Comparison of ENCODE assay signal across 13 cellular contexts in genomic region chr3:63877737-63878393, GRCh38. TPM values are rescaled to one million over a fixed set of nuclear protein-coding genes. Genes with fewer than 3 reads are reported as not detected.
A peak's percentile ranks its signal among the peaks of the same experiment; 100 is the strongest.
DNase-seq lines count a peak whose midpoint lies in the region; ATAC-seq and TF ChIP-seq lines count a peak whose summit lies in the region.
"Had no signal": no experiment of that assay in that cellular context is flagged by ENCODE, and none has a peak within 500 bp of the region (broad histone marks: within the 10 kb centered on the region; RNA-seq: fewer than 3 reads in every experiment).

No MANE protein-coding gene starts in this region.

- no peaks in the 10 kb centered on the region for H3K27me3 Mint-ChIP-seq in brain
- H3K27me3 Mint-ChIP-seq: activated naive CD8-positive, alpha-beta T cell treated with anti-CD3 and anti-CD28 coated beads, Interleukin-2, amount 10 ng/mL, durations not matched to agents 7 days and 5 days had no signal

- H4K91ac ChIP-seq in trophoblast cell (ENCODE audit: low read depth, low read length) = no peak overlapping the region

- H3K4me1 Mint-ChIP-seq in brain = peaks cover 28% of the 10 kb centered on the region

- DNase-seq in D341Med (ENCODE audit: low spot score) (peak; percentile 54), MG63 (peak; percentile 1), trophoblast cell (no peak), NOMO-1 treated with dmso at 0.1 percent for 144 hours (lab: John Stamatoyannopoulos, UW; ENCODE audit: unreplicated experiment) (no peak)
- DNase-seq: activated naive CD8-positive, alpha-beta T cell treated with anti-CD3 and anti-CD28 coated beads, Interleukin-2, amount 10 ng/mL, durations not matched to agents 7 days and 5 days; NCI-H1092 treated with DMSO at 0.1 percent for 48 hours had no signal

- H3F3A ChIP-seq in neural cell (ENCODE audit: insufficient read depth, low read length, poor library complexity, severe bottlenecking) = no peaks in the 10 kb centered on the region

- no peak overlapping the region for H3K4me2 ChIP-seq in neural cell (ENCODE audit: low read length)
- no peak overlapping the region for H3K4me2 ChIP-seq in trophoblast cell (ENCODE audit: low read length)

- H3K9ac ChIP-seq in neural cell (ENCODE audit: low read length) = no peak overlapping the region
- no peak overlapping the region for H3K9ac ChIP-seq in trophoblast cell (ENCODE audit: low read length)

- no peaks in the 10 kb centered on the region for H3K79me1 ChIP-seq in trophoblast cell (ENCODE audit: low read length)

- no peaks in the 10 kb centered on the region for H3K9me2 ChIP-seq in neural cell (ENCODE audit: insufficient read depth, low read length)

- H3K4me1 ChIP-seq in trophoblast cell (ENCODE audit: control insufficient read depth in 1 of 2, insufficient read depth in 2 of 2, low read length in 2 of 2) = no peaks in the 10 kb centered on the region

- TF ChIP-seq EP300 in neural cell (conservative IDR thresholded peaks at IDR 0.05; ENCODE audit: poor library complexity, severe bottlenecking) = no peak

- H3K18ac ChIP-seq in trophoblast cell (ENCODE audit: low read length) = no peak overlapping the region

- H3K4ac ChIP-seq in trophoblast cell (ENCODE audit: low read depth, low read length) = no peak overlapping the region

- no peak overlapping the region for H2BK120ac ChIP-seq in trophoblast cell (ENCODE audit: insufficient read depth, low read length, poor library complexity)

- no CpG with 5 or more reads among the region's 3 CpGs for WGBS in trophoblast cell (ENCODE audit: extremely low coverage, insufficient coverage, insufficient read length)

- no peak overlapping the region for H3K14ac ChIP-seq in trophoblast cell (ENCODE audit: low read length)

- H3K27me3 ChIP-seq in MG63 (no peaks in the 10 kb centered on the region), neural cell (ENCODE audit: insufficient read depth, low read depth, low read length) (no peaks in the 10 kb centered on the region), trophoblast cell (ENCODE audit: insufficient read depth, low read length) (no peaks in the 10 kb centered on the region)

- H3K79me2 ChIP-seq in neural cell (replicated peaks; ENCODE audit: insufficient read depth, low read length) = peaks cover 12% of the 10 kb centered on the region
- peaks cover 4% of the 10 kb centered on the region for H3K79me2 ChIP-seq in trophoblast cell (ENCODE audit: control insufficient read depth, insufficient read depth, low read length, poor library complexity)

- no peak overlapping the region for H3K23ac ChIP-seq in trophoblast cell (ENCODE audit: low read length)

- no peak overlapping the region for H2BK12ac ChIP-seq in trophoblast cell (ENCODE audit: low read length)

- no peak overlapping the region for H4K12ac ChIP-seq in trophoblast cell (ENCODE audit: low read depth, low read length)

- no peaks in the 10 kb centered on the region for H3K36me3 Mint-ChIP-seq in brain
- H3K36me3 Mint-ChIP-seq: activated naive CD8-positive, alpha-beta T cell treated with anti-CD3 and anti-CD28 coated beads, Interleukin-2, amount 10 ng/mL, durations not matched to agents 7 days and 5 days had no signal

- H3K36me3 ChIP-seq in MG63 (no peaks in the 10 kb centered on the region), neural cell (ENCODE audit: insufficient read depth, low read length) (no peaks in the 10 kb centered on the region), trophoblast cell (ENCODE audit: control insufficient read depth in 1 of 2, insufficient read depth in 2 of 2, low read length in 2 of 2) (no peaks in the 10 kb centered on the region)

- H3K27ac Mint-ChIP-seq in brain = peak overlapping the region in 4 of 5 experiments; percentile 5 to 67 (median 37)
- H3K27ac Mint-ChIP-seq: activated naive CD8-positive, alpha-beta T cell treated with anti-CD3 and anti-CD28 coated beads, Interleukin-2, amount 10 ng/mL, durations not matched to agents 7 days and 5 days had no signal

- H2AFZ ChIP-seq in neural cell (ENCODE audit: low read depth, low read length) (no peak overlapping the region), trophoblast cell (ENCODE audit: insufficient read depth, low read length, poor library complexity) (no peak overlapping the region)

- no peaks in the 10 kb centered on the region for H4K20me1 ChIP-seq in neural cell (ENCODE audit: insufficient read depth)

- H3K9me3 ChIP-seq in MG63 (no peaks in the 10 kb centered on the region), neural cell (ENCODE audit: low read length) (no peaks in the 10 kb centered on the region), trophoblast cell (ENCODE audit: insufficient read depth, low read depth, low read length) (no peaks in the 10 kb centered on the region)

- no peak overlapping the region for H3K27ac ChIP-seq in neural cell (ENCODE audit: low read length)
- no peak overlapping the region for H3K27ac ChIP-seq in trophoblast cell (ENCODE audit: low read depth, low read length)

- H3K4me3 ChIP-seq in MG63 (no peak overlapping the region), neural cell (ENCODE audit: low read length) (peak overlapping the region; percentile 12), trophoblast cell (ENCODE audit: low read depth, low read length) (no peak overlapping the region)

- ATAC-seq in GM18867 (IDR thresholded peaks at IDR 0.05; ENCODE audit: unreplicated experiment) = no peak
- ATAC-seq: Right ventricle myocardium inferior, sciatic nerve had no signal

- H2BK5ac ChIP-seq in trophoblast cell (ENCODE audit: low read depth, low read length, poor library complexity) = no peak overlapping the region

- H3K9me3 Mint-ChIP-seq in brain = no peaks in the 10 kb centered on the region
- H3K9me3 Mint-ChIP-seq: activated naive CD8-positive, alpha-beta T cell treated with anti-CD3 and anti-CD28 coated beads, Interleukin-2, amount 10 ng/mL, durations not matched to agents 7 days and 5 days had no signal

- H3K4me3 Mint-ChIP-seq in brain = peak overlapping the region in 2 of 5 experiments; percentile 12 to 23
- H3K4me3 Mint-ChIP-seq: activated naive CD8-positive, alpha-beta T cell treated with anti-CD3 and anti-CD28 coated beads, Interleukin-2, amount 10 ng/mL, durations not matched to agents 7 days and 5 days had no signal

- no peak overlapping the region for H2AK5ac ChIP-seq in trophoblast cell (ENCODE audit: low read length)

- TF ChIP-seq CTCF in brain (conservative IDR thresholded peaks at IDR 0.05) (no peak), neural cell (IDR thresholded peaks at IDR 0.05; ENCODE audit: poor library complexity, severe bottlenecking) (no peak)

- TF ChIP-seq RAD21 in neural cell (conservative IDR thresholded peaks at IDR 0.05) = no peak

- no peak overlapping the region for H4K8ac ChIP-seq in trophoblast cell (ENCODE audit: low read depth, low read length)

TF ChIP-seq in neural cell, 6 proteins besides CTCF, POLR2A, EP300 and RAD21:
- TF ChIP-seq TAF1 (IDR thresholded peaks at IDR 0.05; ENCODE audit: low read depth) = no peak

RNA-seq across cellular contexts. Expression of gene ATXN7, which starts 14.2 kb away (rescaled TPM):
- total RNA-seq in MG63 (2014; rRNA removed; shearing (Covaris generic); ENCODE audit: low replicate concordance) = 0.37 and 6.0 TPM in 2 replicates
- 2.8 TPM for polyA plus RNA-seq in brain (ENCODE audit: insufficient read depth, low read depth, low replicate concordance)
- polyA plus RNA-seq in neural cell = 6.7 and 8.2 TPM in 2 replicates
- polyA minus RNA-seq in neural cell = 22.9 and 32.3 TPM in 2 replicates
- 28.9 and 29.8 TPM in 2 replicates for polyA plus RNA-seq in trophoblast cell (2013)

RNA-seq across cellular contexts. Expression of gene THOC7, which starts 14.3 kb away (rescaled TPM):
- 84.0 and 186 TPM in 2 replicates for total RNA-seq in MG63 (2014; rRNA removed; shearing (Covaris generic); ENCODE audit: low replicate concordance)
- 32.1 TPM for polyA plus RNA-seq in brain (ENCODE audit: insufficient read depth, low read depth, low replicate concordance)
- polyA plus RNA-seq in neural cell = 78.3 and 80.9 TPM in 2 replicates
- 35.5 and 41.2 TPM in 2 replicates for polyA minus RNA-seq in neural cell
- 75.7 and 78.6 TPM in 2 replicates for polyA plus RNA-seq in trophoblast cell (2013)

RNA-seq across cellular contexts. Expression of gene SCAANT1, which starts 34.3 kb away (rescaled TPM):
- not detected in 2 replicates for total RNA-seq in MG63 (2014; rRNA removed; shearing (Covaris generic); ENCODE audit: low replicate concordance)
- polyA plus RNA-seq in brain (ENCODE audit: insufficient read depth, low read depth, low replicate concordance) (not detected), neural cell (not detected in 2 replicates)
- polyA minus RNA-seq in neural cell = not detected in 2 replicates
- 0.96 and 1.1 TPM in 2 replicates for polyA plus RNA-seq in trophoblast cell (2013)
- total RNA-seq: dermis microvascular lymphatic vessel endothelial cell, NCI-H460, Right ventricle myocardium inferior, sciatic nerve had no signal

RNA-seq across cellular contexts. Expression of gene C3orf49, which starts 58.8 kb away (rescaled TPM):
- not detected in 2 replicates for total RNA-seq in MG63 (2014; rRNA removed; shearing (Covaris generic); ENCODE audit: low replicate concordance)
- polyA plus RNA-seq in brain (ENCODE audit: insufficient read depth, low read depth, low replicate concordance) = not detected
- polyA plus RNA-seq in neural cell = not detected in 2 replicates
- not detected in 2 replicates for polyA minus RNA-seq in neural cell
- polyA plus RNA-seq in trophoblast cell (2013) = 0.07 TPM in 2 replicates
- total RNA-seq: activated naive CD8-positive, alpha-beta T cell treated with anti-CD3 and anti-CD28 coated beads, Interleukin-2, amount 10 ng/mL, durations not matched to agents 7 days and 5 days; dermis microvascular lymphatic vessel endothelial cell; Right ventricle myocardium inferior; sciatic nerve had no signal

Comparison
In these comparisons a context has a peak if more than half of its experiments do, and no peak if none do; other contexts are left out.
1. DNase-seq: peak in D341Med (single experiment) and MG63 (single experiment); none in trophoblast cell (0 of 2) and NOMO-1 treated with dmso at 0.1 percent for 144 hours (single experiment).